Comparison of ENCODE assay signal across 28 cellular contexts in genomic region chr2:235944591-235944990, GRCh38.
"Had no signal": no experiment of that assay in that cellular context is flagged by ENCODE, and none has a peak within 500 bp of the region (broad histone marks: within the 10 kb centered on the region; RNA-seq: fewer than 3 reads in every experiment).

No MANE protein-coding gene starts in this region.

- H3K4me1 ChIP-seq: ascending aorta had no signal

- FAIRE-seq: bronchial epithelial cell, TTC549 had no signal

- H3K36me3 ChIP-seq: ascending aorta, cardiac muscle cell had no signal

- H3K27ac ChIP-seq: ascending aorta, cardiac muscle cell, VCaP had no signal

- H3K4me3 ChIP-seq: ascending aorta, cardiac muscle cell had no signal

- H3K27me3 ChIP-seq: ascending aorta, cardiac muscle cell had no signal

- ATAC-seq: activated CD8-positive, alpha-beta T cell treated with anti-CD3 and anti-CD28 coated beads for 36 hours; activated naive CD8-positive, alpha-beta T cell treated with anti-CD3 and anti-CD28 coated beads, Interleukin-2, amount 50 U/mL, for 24 hours; T-cell had no signal

- H3K9me3 ChIP-seq: ascending aorta had no signal

- DNase-seq: activated B cell treated with CpG ODN at 0.5 μM for 24 hours; activated CD4-positive, alpha-beta memory T cell treated with anti-CD3 and anti-CD28 coated beads for 36 hours; activated CD4-positive, alpha-beta T cell treated with anti-CD3 and anti-CD28 coated beads for 4 hours; activated CD4-positive, alpha-beta T cell treated with anti-CD3 and anti-CD28 coated beads, Interleukin-2, amount 10 ng/mL, durations not matched to agents 24 days and 14 days; activated CD4-positive, alpha-beta T cell treated with anti-CD3 and anti-CD28 coated beads, Interleukin-2, amount 50 U/mL, for 1 hour; activated CD4-positive, alpha-beta T cell treated with anti-CD3 and anti-CD28 coated beads, Interleukin-2, amount 50 U/mL, for 4 hours; activated CD4-positive, CD25-positive, alpha-beta regulatory T cell treated with anti-CD3 and anti-CD28 coated beads, Interleukin-2, amount 50 U/mL, for 72 hours; activated CD8-positive, alpha-beta memory T cell treated with anti-CD3 and anti-CD28 coated beads, Interleukin-2, amount 50 U/mL, for 4 hours; activated CD8-positive, alpha-beta T cell treated with anti-CD3 and anti-CD28 coated beads for 36 hours; activated gamma-delta T cell; activated naive CD4-positive, alpha-beta T cell treated with anti-CD3 and anti-CD28 coated beads, Interleukin-2, amount 10 ng/mL, durations not matched to agents 7 days and 5 days; activated naive CD4-positive, alpha-beta T cell treated with Interleukin-2 at 50 U/mL for 16 hours; activated naive CD8-positive, alpha-beta T cell treated with anti-CD3 and anti-CD28 coated beads, Interleukin-2, amount 10 ng/mL, durations not matched to agents 7 days and 5 days; activated naive CD8-positive, alpha-beta T cell treated with anti-CD3 and anti-CD28 coated beads, Interleukin-2, amount 50 U/mL, for 24 hours; activated T-cell treated with anti-CD3 and anti-CD28 coated beads for 4 hours; activated T-cell treated with anti-CD3 and anti-CD28 coated beads, Interleukin-2, amount 50 U/mL, for 1 hour; activated T-cell treated with anti-CD3 and anti-CD28 coated beads, Interleukin-2, amount 50 U/mL, for 48 hours; amygdala; anterior cingulate cortex; central memory CD4-positive, alpha-beta T cell; T-cell; T-helper 2 cell; T-helper 9 cell had no signal
